Comparison of ENCODE assay signal across 8 cellular contexts in genomic region chr5:168268949-168269943, GRCh38. TPM values are rescaled to one million over a fixed set of nuclear protein-coding genes. Genes with fewer than 3 reads are reported as not detected.
DNase-seq lines count a peak whose midpoint lies in the region; ATAC-seq, FAIRE-seq and TF ChIP-seq lines count a peak whose summit lies in the region.

No MANE protein-coding gene starts in this region.

- no peaks in the 10 kb centered on the region for H3K36me3 Mint-ChIP-seq in GM23338 (ENCODE audit: low read depth)
- H3K36me3 Mint-ChIP-seq in activated T-helper 17 cell treated with anti-CD3 and anti-CD28 coated beads, Interleukin-2, amount 50 U/mL, for 72 hours (ENCODE audit: low read depth), result no peaks in the 10 kb centered on the region

- H3K4me1 ChIP-seq in GM23338 (ENCODE audit: insufficient read depth) (peaks cover 16% of the 10 kb centered on the region), Karpas-422 (ENCODE audit: low read length) (peaks cover 3% of the 10 kb centered on the region)

- H3F3A ChIP-seq in GM23338 (replicated peaks; ENCODE audit: low read depth), result 0 out of 2 replicates have a peak, but pooled peaks cover 5% of the 10 kb centered on the region
- no peaks in the 10 kb centered on the region for H3F3A ChIP-seq in neural cell (ENCODE audit: insufficient read depth, low read length, poor library complexity, severe bottlenecking)

- TF ChIP-seq RAD21 in neural cell (conservative IDR thresholded peaks at IDR 0.05), result peak; percentile 95

- H3K9me2 ChIP-seq in GM23338 (ENCODE audit: insufficient read depth) (no peaks in the 10 kb centered on the region), Karpas-422 (replicated peaks; ENCODE audit: insufficient read depth, low read length) (no peaks in the 10 kb centered on the region), neural cell (ENCODE audit: insufficient read depth, low read length) (no peaks in the 10 kb centered on the region)

- FAIRE-seq in RCC 7860 (lab: Jason Lieb, UNC), result peak; percentile 89

- H2AFZ ChIP-seq in GM23338 (peak overlapping the region; percentile 97), Karpas-422 (ENCODE audit: low read length) (no peak overlapping the region), neural cell (ENCODE audit: low read depth, low read length) (no peak overlapping the region)

- H3K4me2 ChIP-seq in GM23338 (peak overlapping the region; percentile 79), Karpas-422 (ENCODE audit: low read depth, low read length, poor library complexity, severe bottlenecking) (peak overlapping the region; percentile 31), neural cell (ENCODE audit: low read length) (no peak overlapping the region)

- H3K27ac Mint-ChIP-seq in GM23338, result no peak overlapping the region
- no peak overlapping the region for H3K27ac Mint-ChIP-seq in activated T-helper 17 cell treated with anti-CD3 and anti-CD28 coated beads, Interleukin-2, amount 50 U/mL, for 72 hours

- no peaks in the 10 kb centered on the region for H3K9me3 Mint-ChIP-seq in GM23338
- no peaks in the 10 kb centered on the region for H3K9me3 Mint-ChIP-seq in activated T-helper 17 cell treated with anti-CD3 and anti-CD28 coated beads, Interleukin-2, amount 50 U/mL, for 72 hours

- H3K4me3 ChIP-seq in GM23338 (peak overlapping the region; percentile 54), Karpas-422 (ENCODE audit: low read length) (no peak overlapping the region), fibroblast of villous mesenchyme (ENCODE audit: low read depth, low read length) (peak overlapping the region; percentile 40), neural cell (ENCODE audit: low read length) (peak overlapping the region; percentile 56)

- TF ChIP-seq EP300 in neural cell (conservative IDR thresholded peaks at IDR 0.05; ENCODE audit: poor library complexity, severe bottlenecking), result no peak

- H3K36me3 ChIP-seq in GM23338 (ENCODE audit: insufficient read depth), result no peaks in the 10 kb centered on the region
- no peaks in the 10 kb centered on the region for H3K36me3 ChIP-seq in Karpas-422 (ENCODE audit: insufficient read depth, low read length)
- no peaks in the 10 kb centered on the region for H3K36me3 ChIP-seq in neural cell (ENCODE audit: insufficient read depth, low read length)

- peak; percentile 93 for DNase-seq in Daoy (ENCODE audit: low read depth)
- DNase-seq in GM23338 (ENCODE audit: low spot score), result peak; percentile 96
- DNase-seq in Karpas-422, result peak; percentile 89
- peak; percentile 87 for DNase-seq in RCC 7860 (ENCODE audit: low spot score)
- DNase-seq in fibroblast of villous mesenchyme (ENCODE audit: low read depth), result peak; percentile 86
- DNase-seq in stimulated activated naive CD8-positive, alpha-beta T cell treated with anti-CD3 and anti-CD28 coated beads, Interleukin-15, Interleukin-2, amounts not matched to agents 100 U/mL and 50 U/mL, for 24 hours, result peak; percentile 79

- H4K20me1 ChIP-seq in GM23338 (replicated peaks; ENCODE audit: insufficient read depth), result no peaks in the 10 kb centered on the region
- no peaks in the 10 kb centered on the region for H4K20me1 ChIP-seq in Karpas-422 (ENCODE audit: insufficient read depth, low read depth, low read length)
- no peaks in the 10 kb centered on the region for H4K20me1 ChIP-seq in neural cell (ENCODE audit: insufficient read depth)

- H3K27ac ChIP-seq in GM23338 (ENCODE audit: low read depth) (no peak overlapping the region), Karpas-422 (ENCODE audit: low read length) (no peak overlapping the region), neural cell (ENCODE audit: low read length) (no peak overlapping the region)

- peak overlapping the region; percentile 77 for H3K4me3 Mint-ChIP-seq in GM23338
- H3K4me3 Mint-ChIP-seq in activated T-helper 17 cell treated with anti-CD3 and anti-CD28 coated beads, Interleukin-2, amount 50 U/mL, for 72 hours, result peak overlapping the region; percentile 43

- peak; percentile 97 for ATAC-seq in GM23338
- peak; percentile 79 for ATAC-seq in activated T-helper 17 cell treated with anti-CD3 and anti-CD28 coated beads, Interleukin-2, amount 50 U/mL, for 72 hours (replicated peaks)
- ATAC-seq in stimulated activated naive CD8-positive, alpha-beta T cell treated with anti-CD3 and anti-CD28 coated beads, Interleukin-15, Interleukin-2, amounts not matched to agents 100 U/mL and 50 U/mL, for 24 hours, result peak; percentile 85

- no peaks in the 10 kb centered on the region; the same call in 1 of the 2 replicates for H3K27me3 ChIP-seq in GM23338 (ENCODE audit: insufficient read depth)
- H3K27me3 ChIP-seq in Karpas-422 (ENCODE audit: low read length), result no peaks in the 10 kb centered on the region
- no peaks in the 10 kb centered on the region for H3K27me3 ChIP-seq in neural cell (ENCODE audit: insufficient read depth, low read depth, low read length)

- H3K27me3 Mint-ChIP-seq in GM23338 (ENCODE audit: insufficient read depth, low read depth, poor library complexity), result peaks cover 11% of the 10 kb centered on the region
- H3K27me3 Mint-ChIP-seq in activated T-helper 17 cell treated with anti-CD3 and anti-CD28 coated beads, Interleukin-2, amount 50 U/mL, for 72 hours, result peaks cover 11% of the 10 kb centered on the region

- H3K4me1 Mint-ChIP-seq in GM23338, result peaks cover 22% of the 10 kb centered on the region
- no peaks in the 10 kb centered on the region for H3K4me1 Mint-ChIP-seq in activated T-helper 17 cell treated with anti-CD3 and anti-CD28 coated beads, Interleukin-2, amount 50 U/mL, for 72 hours

- H3K9me3 ChIP-seq in Karpas-422 (ENCODE audit: low read length) (no peaks in the 10 kb centered on the region), neural cell (ENCODE audit: low read length) (no peaks in the 10 kb centered on the region)

- H3K9ac ChIP-seq in Karpas-422 (ENCODE audit: low read length) (no peak overlapping the region), neural cell (ENCODE audit: low read length) (no peak overlapping the region)

- H3K79me2 ChIP-seq in GM23338 (replicated peaks; ENCODE audit: insufficient read depth) (no peaks in the 10 kb centered on the region), Karpas-422 (ENCODE audit: low read length) (no peaks in the 10 kb centered on the region), neural cell (replicated peaks; ENCODE audit: insufficient read depth, low read length) (no peaks in the 10 kb centered on the region)

- TF ChIP-seq CTCF in GM23338 (conservative IDR thresholded peaks at IDR 0.05; ENCODE audit: low read depth in 2 of 2) (peak; percentile 93 to 99), fibroblast of villous mesenchyme (IDR thresholded peaks at IDR 0.05; ENCODE audit: insufficient read depth, low read depth, low read length) (peak; percentile 84), neural cell (IDR thresholded peaks at IDR 0.05; ENCODE audit: poor library complexity, severe bottlenecking) (peak; percentile 98)

TF ChIP-seq in GM23338, 12 proteins besides CTCF, POLR2A, EP300 and RAD21:
- TF ChIP-seq POLR2AphosphoS5 (IDR thresholded peaks at IDR 0.05; ENCODE audit: low read depth) (0 out of 2 replicates have a peak, but pooled peaks have one; percentile 13), ETS1 (IDR thresholded peaks at IDR 0.05) (no peak), ZNF331 (CRISPR knock-in tag; IDR thresholded peaks at IDR 0.05; ENCODE audit: low read depth) (no peak), STAT1 (IDR thresholded peaks at IDR 0.05; ENCODE audit: unreplicated experiment) (no peak)

TF ChIP-seq in neural cell, 6 proteins besides CTCF, POLR2A, EP300 and RAD21:
- TF ChIP-seq POLR2AphosphoS5 (IDR thresholded peaks at IDR 0.05) (no peak), REST (IDR thresholded peaks at IDR 0.05; ENCODE audit: borderline replicate concordance) (no peak), MXI1 (conservative IDR thresholded peaks at IDR 0.05; ENCODE audit: poor library complexity, severe bottlenecking) (no peak), EZH2 (IDR thresholded peaks at IDR 0.05; ENCODE audit: borderline replicate concordance, insufficient read depth, low read length, poor library complexity, severe bottlenecking) (no peak), SMC3 (conservative IDR thresholded peaks at IDR 0.05; ENCODE audit: poor library complexity) (peak; percentile 93), TAF1 (IDR thresholded peaks at IDR 0.05; ENCODE audit: low read depth) (no peak)

RNA-seq across cellular contexts. Expression of gene WWC1, which starts 22.2 kb away (rescaled TPM):
- total RNA-seq in Daoy (2014; rRNA removed; shearing (Covaris generic)), result 17.4 and 18.9 TPM in 2 replicates
- total RNA-seq in GM23338 (2014; rRNA removed; shearing (Covaris generic)), result 27.8 and 33.2 TPM in 2 replicates
- polyA plus RNA-seq in GM23338 (2016; fragmentation: Nextera tagmentation; extraction: Ambion mirVana) (23.6 and 25.4 TPM in 2 replicates), neural cell (0.97 and 1.6 TPM in 2 replicates)
- total RNA-seq in Karpas-422 (2014; rRNA removed; shearing (Covaris generic); ENCODE audit: low replicate concordance), result not detected in 2 replicates
- 1 to 10 TPM; 1.3 to 1.9 TPM for total RNA-seq in activated T-helper 17 cell treated with anti-CD3 and anti-CD28 coated beads, Interleukin-2, amount 50 U/mL, for 72 hours
- total RNA-seq in fibroblast of villous mesenchyme, result 0.32 and 2.2 TPM in 2 replicates
- polyA minus RNA-seq in neural cell, result 1.7 and 2.4 TPM in 2 replicates
